In genomic region chr11:83191491-83191890, GRCh38 we compare ENCODE assay signal across 10 cellular contexts. TPM values are rescaled to one million over a fixed set of nuclear protein-coding genes. Genes with fewer than 3 reads are reported as not detected.
DNase-seq lines count a peak whose midpoint lies in the region; ATAC-seq lines count a peak whose summit lies in the region.
"Had no signal": no experiment of that assay in that cellular context is flagged by ENCODE, and none has a peak within 500 bp of the region (broad histone marks: within the 10 kb centered on the region; RNA-seq: fewer than 3 reads in every experiment).

No MANE protein-coding gene starts in this region.

- no peak for ATAC-seq in stimulated activated naive CD8-positive, alpha-beta T cell treated with anti-CD3 and anti-CD28 coated beads, Interleukin-15, Interleukin-2, amounts not matched to agents 100 U/mL and 50 U/mL, for 24 hours
- ATAC-seq in activated CD8-positive, alpha-beta T cell treated with anti-CD3 and anti-CD28 coated beads, Interleukin-2, amount 10 ng/mL, durations not matched to agents 7 days and 5 days: no peak
- ATAC-seq in naive thymus-derived CD8-positive, alpha-beta T cell: no peak
- no peak for ATAC-seq in Right ventricle myocardium inferior

- H3K36me3 Mint-ChIP-seq in stimulated activated naive CD8-positive, alpha-beta T cell treated with anti-CD3 and anti-CD28 coated beads, Interleukin-15, Interleukin-2, amounts not matched to agents 100 ng/mL and 50 ng/mL, for 24 hours (ENCODE audit: low read depth): peaks cover 60% of the 10 kb centered on the region
- peaks cover 32% of the 10 kb centered on the region for H3K36me3 Mint-ChIP-seq in activated CD8-positive, alpha-beta T cell treated with anti-CD3 and anti-CD28 coated beads, Interleukin-2, amount 10 ng/mL, durations not matched to agents 7 days and 5 days (ENCODE audit: low read depth)
- H3K36me3 Mint-ChIP-seq in naive thymus-derived CD8-positive, alpha-beta T cell: peaks cover 11 to 43% (median 17%) of the 10 kb centered on the region in 3 donors

- peak overlapping the region; percentile 51 for H3K4me3 Mint-ChIP-seq in stimulated activated naive CD8-positive, alpha-beta T cell treated with anti-CD3 and anti-CD28 coated beads, Interleukin-15, Interleukin-2, amounts not matched to agents 100 ng/mL and 50 ng/mL, for 24 hours
- no peak overlapping the region for H3K4me3 Mint-ChIP-seq in activated CD8-positive, alpha-beta T cell treated with anti-CD3 and anti-CD28 coated beads, Interleukin-2, amount 10 ng/mL, durations not matched to agents 7 days and 5 days
- peak overlapping the region in 7 of 10 donors; percentile 16 to 99 (median 40) for H3K4me3 Mint-ChIP-seq in naive thymus-derived CD8-positive, alpha-beta T cell

- peaks cover 41% of the 10 kb centered on the region for H3K4me1 Mint-ChIP-seq in stimulated activated naive CD8-positive, alpha-beta T cell treated with anti-CD3 and anti-CD28 coated beads, Interleukin-15, Interleukin-2, amounts not matched to agents 100 ng/mL and 50 ng/mL, for 24 hours (ENCODE audit: low read depth)
- H3K4me1 Mint-ChIP-seq in activated CD8-positive, alpha-beta T cell treated with anti-CD3 and anti-CD28 coated beads, Interleukin-2, amount 10 ng/mL, durations not matched to agents 7 days and 5 days (ENCODE audit: low read depth): peaks cover 36% of the 10 kb centered on the region
- H3K4me1 Mint-ChIP-seq in naive thymus-derived CD8-positive, alpha-beta T cell: peaks cover 25 to 47% (median 42%) of the 10 kb centered on the region in 4 donors

- H3K9me3 Mint-ChIP-seq in stimulated activated naive CD8-positive, alpha-beta T cell treated with anti-CD3 and anti-CD28 coated beads, Interleukin-15, Interleukin-2, amounts not matched to agents 100 ng/mL and 50 ng/mL, for 24 hours: no peaks in the 10 kb centered on the region
- H3K9me3 Mint-ChIP-seq in activated CD8-positive, alpha-beta T cell treated with anti-CD3 and anti-CD28 coated beads, Interleukin-2, amount 10 ng/mL, durations not matched to agents 7 days and 5 days (ENCODE audit: insufficient read depth): no peaks in the 10 kb centered on the region
- H3K9me3 Mint-ChIP-seq in naive thymus-derived CD8-positive, alpha-beta T cell: no peaks in the 10 kb centered on the region

- intact Hi-C loops in Right ventricle myocardium inferior (cut with DNase I): loop anchor here (5.0 kb wide), 1 partner anchor 119 kb away; the partner anchor contains the start of gene RAB30

- POLR2A ChIA-PET in activated CD8-positive, alpha-beta T cell treated with anti-CD3 and anti-CD28 coated beads, Interleukin-2, amount 10 ng/mL, durations not matched to agents 7 days and 5 days (lab: Charles Lee): no interaction called here
- POLR2A ChIA-PET in naive thymus-derived CD8-positive, alpha-beta T cell (lab: Charles Lee): no interaction called here

- CTCF ChIA-PET in activated CD8-positive, alpha-beta T cell treated with anti-CD3 and anti-CD28 coated beads, Interleukin-2, amount 10 ng/mL, durations not matched to agents 7 days and 5 days (lab: Charles Lee): interaction anchor here (1.0 kb wide), 1 partner anchor 11 kb away, joined by 4 read pairs; no protein-coding TSS in a partner anchor

- peak overlapping the region; percentile 9 for H3K27ac Mint-ChIP-seq in stimulated activated naive CD8-positive, alpha-beta T cell treated with anti-CD3 and anti-CD28 coated beads, Interleukin-15, Interleukin-2, amounts not matched to agents 100 ng/mL and 50 ng/mL, for 24 hours
- peak overlapping the region; percentile 30 for H3K27ac Mint-ChIP-seq in activated CD8-positive, alpha-beta T cell treated with anti-CD3 and anti-CD28 coated beads, Interleukin-2, amount 10 ng/mL, durations not matched to agents 7 days and 5 days
- peak overlapping the region in 8 of 10 donors; percentile 5 to 100 (median 72) for H3K27ac Mint-ChIP-seq in naive thymus-derived CD8-positive, alpha-beta T cell

- no peaks in the 10 kb centered on the region for H3K27me3 Mint-ChIP-seq in stimulated activated naive CD8-positive, alpha-beta T cell treated with anti-CD3 and anti-CD28 coated beads, Interleukin-15, Interleukin-2, amounts not matched to agents 100 ng/mL and 50 ng/mL, for 24 hours
- no peaks in the 10 kb centered on the region for H3K27me3 Mint-ChIP-seq in activated CD8-positive, alpha-beta T cell treated with anti-CD3 and anti-CD28 coated beads, Interleukin-2, amount 10 ng/mL, durations not matched to agents 7 days and 5 days (ENCODE audit: low read depth)
- no peaks in the 10 kb centered on the region for H3K27me3 Mint-ChIP-seq in naive thymus-derived CD8-positive, alpha-beta T cell

- DNase-seq in stimulated activated naive CD8-positive, alpha-beta T cell treated with anti-CD3 and anti-CD28 coated beads, Interleukin-15, Interleukin-2, amounts not matched to agents 100 U/mL and 50 U/mL, for 24 hours: no peak
- DNase-seq in activated CD8-positive, alpha-beta T cell treated with anti-CD3 and anti-CD28 coated beads, Interleukin-2, amount 10 ng/mL, durations not matched to agents 7 days and 5 days: no peak
- no peak for DNase-seq in naive thymus-derived CD8-positive, alpha-beta T cell
- DNase-seq in NCI-H524 (lab: John Stamatoyannopoulos, UW) (no peak), SW480 (ENCODE audit: low spot score) (no peak), Right ventricle myocardium inferior (ENCODE audit: missing footprints) (no peak)
- DNase-seq: DND-41, NCI-H1436, NCI-H446 had no signal

RNA-seq across cellular contexts. Expression of gene ANKRD42, which starts 2.0 kb away (rescaled TPM):
- 1 to 10 TPM; 4.2 to 4.5 TPM for total RNA-seq in activated CD8-positive, alpha-beta T cell treated with anti-CD3 and anti-CD28 coated beads, Interleukin-2, amount 10 ng/mL, durations not matched to agents 7 days and 5 days
- total RNA-seq in naive thymus-derived CD8-positive, alpha-beta T cell: 1 to 10 TPM; 8.1 to 8.3 TPM
- polyA plus RNA-seq in naive thymus-derived CD8-positive, alpha-beta T cell: 1 to 10 TPM; 3.4 to 6.5 (median 5.5) TPM
- total RNA-seq in Right ventricle myocardium inferior: 4.7 TPM

RNA-seq across cellular contexts. Expression of gene PCF11, which starts 34.6 kb away (rescaled TPM):
- 10 to 100 TPM; 65.9 to 67.2 TPM for total RNA-seq in activated CD8-positive, alpha-beta T cell treated with anti-CD3 and anti-CD28 coated beads, Interleukin-2, amount 10 ng/mL, durations not matched to agents 7 days and 5 days
- total RNA-seq in naive thymus-derived CD8-positive, alpha-beta T cell: 100 to 1,000 TPM; 199 TPM
- 10 to 100 TPM; 22.5 to 33.6 (median 28.1) TPM for polyA plus RNA-seq in naive thymus-derived CD8-positive, alpha-beta T cell
- total RNA-seq in Right ventricle myocardium inferior: 24.5 TPM

Comparison
In these comparisons a context has a peak if more than half of its experiments do, and no peak if none do; other contexts are left out.
1. H3K27ac Mint-ChIP-seq: peak in every context shown above with its lines; median percentile 72 in naive thymus-derived CD8-positive, alpha-beta T cell; 30 in activated CD8-positive, alpha-beta T cell treated with anti-CD3 and anti-CD28 coated beads, Interleukin-2, amount 10 ng/mL, durations not matched to agents 7 days and 5 days; 9 in stimulated activated naive CD8-positive, alpha-beta T cell treated with anti-CD3 and anti-CD28 coated beads, Interleukin-15, Interleukin-2, amounts not matched to agents 100 ng/mL and 50 ng/mL, for 24 hours.